ENCODE assay signal across 12 cellular contexts in the genomic region with DNA sequence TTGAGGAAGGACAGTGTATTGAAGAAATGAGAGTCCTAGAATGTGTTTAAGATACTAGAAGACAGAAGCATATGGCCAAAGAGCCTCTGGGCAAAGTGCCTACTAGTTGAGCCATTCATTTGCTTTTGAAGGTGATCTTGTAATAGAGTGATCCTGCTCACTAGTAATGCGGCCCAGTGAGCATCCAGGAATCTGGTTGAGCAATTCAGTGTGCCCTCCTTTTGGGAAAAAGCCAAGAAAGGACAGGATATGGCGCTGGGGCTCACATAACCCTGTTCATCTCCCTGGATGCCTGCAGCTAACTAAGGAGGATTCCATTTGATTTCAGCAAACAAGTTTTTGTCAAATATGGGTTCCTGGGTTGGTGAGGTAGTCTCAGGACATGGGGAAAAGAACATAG. TPM values are rescaled to one million over a fixed set of nuclear protein-coding genes. Genes with fewer than 3 reads are reported as not detected.
DNase-seq lines count a peak whose midpoint lies in the region; ATAC-seq, FAIRE-seq and TF ChIP-seq lines count a peak whose summit lies in the region.
"Had no signal": no experiment of that assay in that cellular context is flagged by ENCODE, and none has a peak within 500 bp of the region (broad histone marks: within the 10 kb centered on the region; RNA-seq: fewer than 3 reads in every experiment).

No MANE protein-coding gene starts in this region.

- ATAC-seq in heart right ventricle: no peak
- no peak for ATAC-seq in Right ventricle myocardium superior (ENCODE audit: poor library complexity)
- ATAC-seq in activated B cell treated with CpG ODN at 0.5 μM for 24 hours (ENCODE audit: low read depth): no peak
- ATAC-seq in gastroesophageal sphincter: peak; percentile 58

- intact Hi-C loops in heart right ventricle (cut with DNase I): loop anchor here in 1 of 10 donors (5.0 kb wide), 1 partner anchor 37 kb away; no protein-coding TSS in a partner anchor
- intact Hi-C loops in Right ventricle myocardium superior (cut with DNase I): no loop called here
- intact Hi-C loops in activated B cell treated with CpG ODN at 0.5 μM for 24 hours (cut with micrococcal nuclease): loop anchor here (1.0 kb wide), 1 partner anchor 12 kb away; no protein-coding TSS in a partner anchor
- intact Hi-C loops in transverse colon (cut with DNase I; ENCODE audit: low total_unique reads): no loop called here

- WGBS in heart right ventricle, 2 donors: 55 to 69% methylated on average over 2 of the region's 2 CpGs
- 36 to 67% methylated on average over 1 to 2 of the region's 2 CpGs for WGBS in gastroesophageal sphincter (ENCODE audit: low coverage in 1 of 2), 2 donors
- WGBS in transverse colon (ENCODE audit: low coverage in 1 of 2), 2 donors: 81% methylated on average over 2 of the region's 2 CpGs; no CpG with 5 or more reads in 1 of the 2 donors

- no peaks in the 10 kb centered on the region for H3K27me3 Mint-ChIP-seq in activated B cell treated with CpG ODN at 0.5 μM for 24 hours

- no peaks in the 10 kb centered on the region for H3K9me3 ChIP-seq in heart right ventricle
- H3K9me3 ChIP-seq in gastroesophageal sphincter: no peaks in the 10 kb centered on the region
- no peaks in the 10 kb centered on the region for H3K9me3 ChIP-seq in transverse colon

- no peak for TF ChIP-seq CTCF in heart right ventricle (IDR thresholded peaks at IDR 0.05)
- no peak for TF ChIP-seq CTCF in activated B cell treated with CpG ODN at 0.5 μM for 24 hours (IDR thresholded peaks at IDR 0.05)
- no peak for TF ChIP-seq CTCF in gastroesophageal sphincter (IDR thresholded peaks at IDR 0.05)
- TF ChIP-seq CTCF in transverse colon (IDR thresholded peaks at IDR 0.05): no peak

- CTCF ChIA-PET in activated B cell treated with CpG ODN at 0.5 μM for 24 hours (lab: Charles Lee): no interaction called here

- H3K9me3 Mint-ChIP-seq in activated B cell treated with CpG ODN at 0.5 μM for 24 hours: no peaks in the 10 kb centered on the region

- H3K27ac ChIP-seq in heart right ventricle: peak overlapping the region in 7 of 10 donors; percentile 8 to 85 (median 64)
- H3K27ac ChIP-seq in gastroesophageal sphincter: peak overlapping the region; percentile 63 to 96 (median 84)
- peak overlapping the region; percentile 58 to 81 (median 62) for H3K27ac ChIP-seq in transverse colon
- H3K27ac ChIP-seq: C4-2B had no signal

- FAIRE-seq in GM19239 (lab: Jason Lieb, UNC): no peak

- H3K36me3 Mint-ChIP-seq in activated B cell treated with CpG ODN at 0.5 μM for 24 hours (ENCODE audit: low read depth): peaks cover 92% of the 10 kb centered on the region

- no peak for DNase-seq in heart right ventricle
- no peak for DNase-seq in Right ventricle myocardium superior
- DNase-seq in activated B cell treated with CpG ODN at 0.5 μM for 24 hours: no peak
- DNase-seq in transverse colon: no peak
- no peak for DNase-seq in GM19239 (ENCODE audit: insufficient read length, low spot score)
- no peak for DNase-seq in cortex of kidney (lab: John Stamatoyannopoulos, UW)
- no peak for DNase-seq in D341Med (ENCODE audit: low spot score)
- DNase-seq: activated CD4-positive, alpha-beta T cell treated with anti-CD3 and anti-CD28 coated beads, Interleukin-2, amount 50 U/mL, for 4 hours; amygdala; NCI-H1048 had no signal

- H3K4me3 ChIP-seq in heart right ventricle (no peak overlapping the region), gastroesophageal sphincter (no peak overlapping the region), transverse colon (no peak overlapping the region)

- H3K4me1 Mint-ChIP-seq in activated B cell treated with CpG ODN at 0.5 μM for 24 hours: peaks cover 94% of the 10 kb centered on the region

- TF ChIP-seq POLR2A in gastroesophageal sphincter (IDR thresholded peaks at IDR 0.05): no peak
- no peak for TF ChIP-seq POLR2A in transverse colon (IDR thresholded peaks at IDR 0.05)

- in situ Hi-C loops in transverse colon (cut with MboI; ENCODE audit: low pct_ligation_motif_present in 1 of 4, low pct_unique_long_range_greater_than_20kb in 1 of 4, low sequenced_read_pairs in 3 of 4): no loop called here

- peaks cover 29 to 97% (median 84%) of the 10 kb centered on the region in 9 donors for H3K4me1 ChIP-seq in heart right ventricle
- peaks cover 37 to 89% (median 47%) of the 10 kb centered on the region in 3 donors for H3K4me1 ChIP-seq in gastroesophageal sphincter
- H3K4me1 ChIP-seq in transverse colon: peaks cover 34 to 72% (median 43%) of the 10 kb centered on the region in 4 donors

- H3K27me3 ChIP-seq in heart right ventricle (no peaks in the 10 kb centered on the region), gastroesophageal sphincter (no peaks in the 10 kb centered on the region), transverse colon (no peaks in the 10 kb centered on the region)

- POLR2A ChIA-PET in activated B cell treated with CpG ODN at 0.5 μM for 24 hours (lab: Charles Lee): interaction anchor here (1.2 to 2.8 kb wide), 6 partner anchors 11 to 60 kb away, joined by 4 to 20 read pairs (median 8); partner anchors contain the start of gene ADAM19

- peaks cover 0 to 43% (median 0%) of the 10 kb centered on the region in 9 donors for H3K36me3 ChIP-seq in heart right ventricle
- no peaks in the 10 kb centered on the region for H3K36me3 ChIP-seq in gastroesophageal sphincter
- H3K36me3 ChIP-seq in transverse colon: no peaks in the 10 kb centered on the region

- TF ChIP-seq EP300 in gastroesophageal sphincter (IDR thresholded peaks at IDR 0.05): no peak
- no peak for TF ChIP-seq EP300 in transverse colon (IDR thresholded peaks at IDR 0.05; ENCODE audit: low read depth)

- H3K4me3 Mint-ChIP-seq in activated B cell treated with CpG ODN at 0.5 μM for 24 hours: no peak overlapping the region

- H3K27ac Mint-ChIP-seq in activated B cell treated with CpG ODN at 0.5 μM for 24 hours: peak overlapping the region; percentile 83

RNA-seq across cellular contexts. Expression of gene ADAM19, which starts 16.3 kb away (rescaled TPM):
- total RNA-seq in heart right ventricle (10 to 100 TPM in 7 of 10 donors, 1 to 10 TPM in 3; 5.5 to 49.6 (median 28.1) TPM), Right ventricle myocardium superior (8.4 TPM), activated B cell treated with CpG ODN at 0.5 μM for 24 hours (115 and 136 TPM in 2 replicates), gastroesophageal sphincter (10 to 100 TPM; 19.3 to 38.5 (median 31.2) TPM), transverse colon (10 to 100 TPM in 3 of 4 donors, 1 to 10 TPM in 1; 4.0 to 28.1 (median 15.1) TPM)
- polyA plus RNA-seq in heart right ventricle: 1 to 10 TPM; 6.4 to 8.8 TPM
